15 cellular contexts compared by ENCODE assay signal in the genomic region with DNA sequence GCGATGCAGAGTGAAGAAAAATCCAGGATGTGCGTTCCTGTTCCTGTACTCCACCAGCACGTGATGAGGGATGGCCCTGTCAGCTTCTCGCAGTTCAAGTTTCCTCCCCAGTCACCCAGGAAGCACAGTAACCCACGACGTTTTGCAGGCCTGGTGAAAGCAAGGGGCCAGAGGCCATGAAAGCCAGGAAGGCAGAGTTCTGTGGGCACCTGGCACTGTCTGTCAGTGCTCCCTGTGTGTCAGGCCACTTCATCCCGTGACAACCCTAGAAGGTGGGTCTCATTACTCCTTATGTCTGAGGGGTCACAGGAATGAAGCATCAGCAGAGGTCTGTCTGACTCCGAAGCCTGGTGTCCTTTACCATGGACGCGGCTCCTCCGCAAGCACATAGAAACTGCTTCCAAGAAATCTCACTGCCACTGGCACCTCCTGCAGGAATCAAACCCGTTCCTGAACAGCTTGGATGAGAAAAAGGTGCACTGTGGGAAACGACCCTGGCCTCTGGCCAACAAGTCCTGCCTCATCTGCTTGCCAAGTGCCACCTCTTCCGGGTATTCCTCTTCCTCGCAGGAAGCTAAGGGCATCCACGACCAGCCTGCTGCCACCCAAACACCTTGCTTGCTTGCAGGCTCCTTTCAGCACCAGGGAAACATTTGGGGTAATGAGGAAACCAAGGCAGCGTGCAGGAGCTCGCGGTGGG. TPM values are rescaled to one million over a fixed set of nuclear protein-coding genes. Genes with fewer than 3 reads are reported as not detected.
DNase-seq lines count a peak whose midpoint lies in the region; ATAC-seq and TF ChIP-seq lines count a peak whose summit lies in the region.
"Had no signal": no experiment of that assay in that cellular context is flagged by ENCODE, and none has a peak within 500 bp of the region (broad histone marks: within the 10 kb centered on the region; RNA-seq: fewer than 3 reads in every experiment).

No MANE protein-coding gene starts in this region.

- peaks cover 57% of the 10 kb centered on the region for H3K36me3 Mint-ChIP-seq in activated naive CD8-positive, alpha-beta T cell treated with anti-CD3 and anti-CD28 coated beads for 36 hours
- peaks cover 33% of the 10 kb centered on the region for H3K36me3 Mint-ChIP-seq in endodermal cell (ENCODE audit: low read depth)

- ATAC-seq in HG03025 (IDR thresholded peaks at IDR 0.05; ENCODE audit: low FRiP score, unreplicated experiment), result no peak

- H3K27ac Mint-ChIP-seq in activated naive CD8-positive, alpha-beta T cell treated with anti-CD3 and anti-CD28 coated beads for 36 hours, result peak overlapping the region; percentile 85
- no peak overlapping the region for H3K27ac Mint-ChIP-seq in endodermal cell

- no peak overlapping the region for H3K9ac ChIP-seq in endodermal cell (ENCODE audit: extremely low read depth, low read length, poor library complexity, severe bottlenecking)

- H3K27ac ChIP-seq in endodermal cell (ENCODE audit: low read depth, low read length), result no peak overlapping the region
- H3K27ac ChIP-seq: SJSA1 had no signal

- peak overlapping the region; percentile 6 for H3K4me3 ChIP-seq in LNCaP clone FGC (ENCODE audit: low read depth, low read length)
- H3K4me3 ChIP-seq in endodermal cell (ENCODE audit: low read length), result no peak overlapping the region
- H3K4me3 ChIP-seq: SJSA1 had no signal

- no peak for TF ChIP-seq CTCF in LNCaP clone FGC (IDR thresholded peaks at IDR 0.05; ENCODE audit: control insufficient read depth, extremely low read depth, insufficient read depth)
- no peak for TF ChIP-seq CTCF in endodermal cell (conservative IDR thresholded peaks at IDR 0.05)

- no peaks in the 10 kb centered on the region for H3K9me3 Mint-ChIP-seq in activated naive CD8-positive, alpha-beta T cell treated with anti-CD3 and anti-CD28 coated beads for 36 hours
- H3K9me3 Mint-ChIP-seq in endodermal cell, result no peaks in the 10 kb centered on the region

- H3K4me1 Mint-ChIP-seq in activated naive CD8-positive, alpha-beta T cell treated with anti-CD3 and anti-CD28 coated beads for 36 hours, result peaks cover 78% of the 10 kb centered on the region
- H3K4me1 Mint-ChIP-seq in endodermal cell, result peaks cover 13% of the 10 kb centered on the region

- WGBS in endodermal cell (ENCODE audit: insufficient coverage in 1 of 2, insufficient read length in 1 of 2), 2 experiments, result 87 to 93% methylated on average over 19 of the region's 19 CpGs

- H3K4me3 Mint-ChIP-seq in activated naive CD8-positive, alpha-beta T cell treated with anti-CD3 and anti-CD28 coated beads for 36 hours, result peak overlapping the region; percentile 43
- H3K4me3 Mint-ChIP-seq in endodermal cell, result no peak overlapping the region

- H3K9me3 ChIP-seq in endodermal cell (ENCODE audit: control insufficient read depth, low read length), result no peaks in the 10 kb centered on the region
- H3K9me3 ChIP-seq: SJSA1 had no signal

- no peaks in the 10 kb centered on the region for H3K4me1 ChIP-seq in endodermal cell (ENCODE audit: control insufficient read depth, insufficient read depth, low read length)
- H3K4me1 ChIP-seq: SJSA1 had no signal

- DNase-seq in DMS53 (lab: John Stamatoyannopoulos, UW), result peak; percentile 7
- DNase-seq in DMS53 treated with DMSO at 0.1 percent for 48 hours (lab: John Stamatoyannopoulos, UW; ENCODE audit: unreplicated experiment), result no peak
- peak; percentile 86 for DNase-seq in LNCaP clone FGC (ENCODE audit: low read depth)
- DNase-seq in activated naive CD8-positive, alpha-beta T cell treated with anti-CD3 and anti-CD28 coated beads for 36 hours, result no peak
- peak; percentile 58 for DNase-seq in mucosa of gallbladder (ENCODE audit: low spot score)
- no peak for DNase-seq in endodermal cell
- DNase-seq in SIG-M5 (lab: John Stamatoyannopoulos, UW), result no peak
- DNase-seq: left cardiac atrium; NCI-H1048; stimulated activated CD4-positive, alpha-beta T cell treated with anti-CD3 and anti-CD28 coated beads, Interleukin-2, amount 100 ng/mL, for 24 hours had no signal

- H3K27me3 ChIP-seq in endodermal cell (ENCODE audit: control insufficient read depth, insufficient read depth, low read length, poor library complexity, severe bottlenecking), result no peaks in the 10 kb centered on the region
- H3K27me3 ChIP-seq: SJSA1 had no signal

- peaks cover 20% of the 10 kb centered on the region for H3K36me3 ChIP-seq in endodermal cell (ENCODE audit: control insufficient read depth, insufficient read depth, low read length)
- H3K36me3 ChIP-seq: SJSA1 had no signal

- H3K27me3 Mint-ChIP-seq in activated naive CD8-positive, alpha-beta T cell treated with anti-CD3 and anti-CD28 coated beads for 36 hours, result no peaks in the 10 kb centered on the region
- H3K27me3 Mint-ChIP-seq in endodermal cell (ENCODE audit: insufficient read depth), result no peaks in the 10 kb centered on the region

RNA-seq across cellular contexts. Expression of a gene that starts 14.6 kb away (rescaled TPM):
- total RNA-seq in activated naive CD8-positive, alpha-beta T cell treated with anti-CD3 and anti-CD28 coated beads for 36 hours, result 10 to 100 TPM; 36.9 to 38.8 TPM
- total RNA-seq in mucosa of gallbladder (36.2 TPM), endodermal cell (10 to 100 TPM; 34.5 to 38.1 TPM)
- 7.3 TPM for polyA plus RNA-seq in endodermal cell (2013, experiment 1 of 2)
- polyA plus RNA-seq in endodermal cell (2013, experiment 2 of 2), result 5.5 TPM

RNA-seq across cellular contexts. Expression of a gene that starts 46.4 kb away (rescaled TPM):
- total RNA-seq in activated naive CD8-positive, alpha-beta T cell treated with anti-CD3 and anti-CD28 coated beads for 36 hours, result not detected
- total RNA-seq in mucosa of gallbladder, result not detected
- total RNA-seq in endodermal cell, result not detected
- polyA plus RNA-seq in endodermal cell (2013, experiment 1 of 2), result not detected
- not detected for polyA plus RNA-seq in endodermal cell (2013, experiment 2 of 2)
- total RNA-seq: aorta, dermis microvascular lymphatic vessel endothelial cell, renal cortical epithelial cell, SJSA1 had no signal
- polyA plus RNA-seq: aorta had no signal

RNA-seq across cellular contexts. Expression of a gene that starts 53.8 kb away (rescaled TPM):
- 10 to 100 TPM; 77.7 to 80.1 TPM for total RNA-seq in activated naive CD8-positive, alpha-beta T cell treated with anti-CD3 and anti-CD28 coated beads for 36 hours
- total RNA-seq in mucosa of gallbladder (23.6 TPM), endodermal cell (10 to 100 TPM; 28.9 to 32.9 TPM)
- 24.1 TPM for polyA plus RNA-seq in endodermal cell (2013, experiment 1 of 2)
- polyA plus RNA-seq in endodermal cell (2013, experiment 2 of 2), result 19.7 TPM

Comparison
In these comparisons a context has a peak if more than half of its experiments do, and no peak if none do; other contexts are left out.
1. DNase-seq: peak in DMS53 (single experiment), LNCaP clone FGC (single experiment) and mucosa of gallbladder (single experiment); none in DMS53 treated with DMSO at 0.1 percent for 48 hours (single experiment), activated naive CD8-positive, alpha-beta T cell treated with anti-CD3 and anti-CD28 coated beads for 36 hours (single experiment), endodermal cell (single experiment) and SIG-M5 (single experiment).